In the genomic region with DNA sequence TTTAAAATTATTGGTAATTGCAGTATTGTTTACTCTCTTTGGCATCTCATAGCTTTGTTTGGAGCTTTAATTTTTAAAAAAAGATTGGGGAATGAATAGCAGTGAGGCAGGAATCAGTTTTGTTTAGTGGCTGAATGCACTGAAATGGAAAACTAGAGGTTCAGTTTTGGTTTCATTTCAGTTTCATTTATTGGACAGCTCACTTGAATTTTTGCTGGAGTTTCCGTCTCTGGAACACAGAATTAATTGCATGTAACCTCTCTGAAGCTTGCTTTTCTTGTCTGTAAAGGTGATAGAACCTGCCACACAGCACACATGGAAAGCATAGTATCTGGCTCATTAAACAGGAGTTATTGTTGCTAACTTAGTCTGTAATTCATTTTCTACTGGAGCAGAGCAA, we compare ENCODE assay signal across 17 cellular contexts. TPM values are rescaled to one million over a fixed set of nuclear protein-coding genes. Genes with fewer than 3 reads are reported as not detected.
DNase-seq lines count a peak whose midpoint lies in the region; ATAC-seq and TF ChIP-seq lines count a peak whose summit lies in the region.
"Had no signal": no experiment of that assay in that cellular context is flagged by ENCODE, and none has a peak within 500 bp of the region (broad histone marks: within the 10 kb centered on the region; RNA-seq: fewer than 3 reads in every experiment).

No MANE protein-coding gene starts in this region.

- ATAC-seq in GM19043 (IDR thresholded peaks at IDR 0.05; ENCODE audit: low read depth, unreplicated experiment) (peak; percentile 60), HG02852 (IDR thresholded peaks at IDR 0.05; ENCODE audit: unreplicated experiment) (no peak)
- ATAC-seq: gastrocnemius medialis, Right ventricle myocardium inferior had no signal

- no peak for TF ChIP-seq CTCF in MM.1S (IDR thresholded peaks at IDR 0.05; ENCODE audit: low read length)
- no peak for TF ChIP-seq CTCF in glutamatergic neuron (IDR thresholded peaks at IDR 0.05; ENCODE audit: partially characterized antibody, unreplicated experiment)
- no peak for TF ChIP-seq CTCF in progenitor cell of endocrine pancreas (IDR thresholded peaks at IDR 0.05; ENCODE audit: unreplicated experiment)

- no peak overlapping the region for H2AFZ ChIP-seq in MM.1S (ENCODE audit: low read length)
- H2AFZ ChIP-seq: GM23248 had no signal

- no peak overlapping the region for H3K4me3 ChIP-seq in MM.1S (ENCODE audit: low read length)
- H3K4me3 ChIP-seq: adrenal gland, gastrocnemius medialis, GM23248, thoracic aorta had no signal

- DNase-seq in ACHN (peak; percentile 42), MM.1S (peak; percentile 63), glutamatergic neuron (no peak), iPS-NIHi7 (ENCODE audit: extremely low spot score) (no peak), progenitor cell of endocrine pancreas (ENCODE audit: low spot score, unreplicated experiment) (no peak)
- no peak for DNase-seq in activated CD4-positive, alpha-beta T cell treated with anti-CD3 and anti-CD28 coated beads for 1 hour
- DNase-seq: activated CD4-positive, alpha-beta T cell treated with anti-CD3 and anti-CD28 coated beads for 48 hours; activated effector memory CD4-positive, alpha-beta T cell treated with anti-CD3 and anti-CD28 coated beads, Interleukin-2, amount 50 U/mL, for 16 hours; adrenal gland; gastrocnemius medialis; GM23248 had no signal

- no peaks in the 10 kb centered on the region for H3K79me2 ChIP-seq in MM.1S (ENCODE audit: low read length)

- H3K36me3 ChIP-seq in MM.1S (replicated peaks; ENCODE audit: insufficient read depth, low read length): no peaks in the 10 kb centered on the region
- H3K36me3 ChIP-seq: adrenal gland, gastrocnemius medialis, thoracic aorta had no signal

- H3F3A ChIP-seq in MM.1S (ENCODE audit: insufficient read depth, low read length): peaks cover 2% of the 10 kb centered on the region; the same call in 1 of the 2 replicates

- no peaks in the 10 kb centered on the region for H4K20me1 ChIP-seq in MM.1S (ENCODE audit: insufficient read depth, low read length)

- H3K4me1 Mint-ChIP-seq in glutamatergic neuron (ENCODE audit: low read depth, unreplicated experiment): peaks cover 16% of the 10 kb centered on the region
- H3K4me1 Mint-ChIP-seq in progenitor cell of endocrine pancreas (ENCODE audit: low read depth): peaks cover 4% of the 10 kb centered on the region

- H3K4me1 ChIP-seq in MM.1S (ENCODE audit: low read length): no peaks in the 10 kb centered on the region
- H3K4me1 ChIP-seq: adrenal gland, gastrocnemius medialis had no signal

- no peak overlapping the region for H3K27ac ChIP-seq in MM.1S (ENCODE audit: low read length)
- H3K27ac ChIP-seq: adrenal gland, gastrocnemius medialis, GM23248, thoracic aorta had no signal

- H3K4me3 Mint-ChIP-seq in glutamatergic neuron (ENCODE audit: unreplicated experiment) (no peak overlapping the region), progenitor cell of endocrine pancreas (ENCODE audit: low read depth) (no peak overlapping the region)
- H3K4me3 Mint-ChIP-seq: dendritic cell treated with granulocyte-macrophage colony-stimulating factor and Interleukin-4, amounts not matched to agents 40 ng/mL and 50 ng/mL, for 4 days had no signal

- peaks cover 17% of the 10 kb centered on the region for H3K27me3 ChIP-seq in MM.1S (replicated peaks; ENCODE audit: insufficient read depth, low read length)

- H3K9me3 Mint-ChIP-seq in glutamatergic neuron (ENCODE audit: unreplicated experiment) (peaks cover 2% of the 10 kb centered on the region), progenitor cell of endocrine pancreas (ENCODE audit: low read depth) (no peaks in the 10 kb centered on the region)
- H3K9me3 Mint-ChIP-seq: dendritic cell treated with granulocyte-macrophage colony-stimulating factor and Interleukin-4, amounts not matched to agents 40 ng/mL and 50 ng/mL, for 4 days had no signal

- H3K9ac ChIP-seq in MM.1S (ENCODE audit: low read length): no peak overlapping the region
- H3K9ac ChIP-seq: GM23248 had no signal

- H3K27me3 Mint-ChIP-seq in glutamatergic neuron (ENCODE audit: unreplicated experiment) (peaks cover 8% of the 10 kb centered on the region), progenitor cell of endocrine pancreas (peaks cover 75% of the 10 kb centered on the region)

- H3K36me3 Mint-ChIP-seq in glutamatergic neuron (ENCODE audit: unreplicated experiment): peaks cover 4% of the 10 kb centered on the region
- no peaks in the 10 kb centered on the region for H3K36me3 Mint-ChIP-seq in progenitor cell of endocrine pancreas (ENCODE audit: insufficient read depth)

- H3K27ac Mint-ChIP-seq in glutamatergic neuron (ENCODE audit: unreplicated experiment) (peak overlapping the region; percentile 21), progenitor cell of endocrine pancreas (no peak overlapping the region)
- H3K27ac Mint-ChIP-seq: dendritic cell treated with granulocyte-macrophage colony-stimulating factor and Interleukin-4, amounts not matched to agents 40 ng/mL and 50 ng/mL, for 4 days had no signal

- no peaks in the 10 kb centered on the region for H3K9me2 ChIP-seq in MM.1S (replicated peaks; ENCODE audit: insufficient read depth, low read length)

- in situ Hi-C loops in ACHN (cut with HindIII; ENCODE audit: low pct_ligation_motif_present, low pct_unique_long_range_greater_than_20kb, low sequenced_read_pairs): no loop called here

- H3K4me2 ChIP-seq in MM.1S (ENCODE audit: low read depth, low read length): peak overlapping the region; percentile 42; the same call in 1 of the 2 replicates

- H3K9me3 ChIP-seq in MM.1S (replicated peaks; ENCODE audit: insufficient read depth, low read length): no peaks in the 10 kb centered on the region
- H3K9me3 ChIP-seq: adrenal gland, gastrocnemius medialis, thoracic aorta had no signal

RNA-seq across cellular contexts. Expression of gene GRM8, which starts 7.2 kb away (rescaled TPM):
- total RNA-seq in glutamatergic neuron (ENCODE audit: unreplicated experiment): 7.8 TPM
- total RNA-seq in progenitor cell of endocrine pancreas: 4.2 and 4.5 TPM in 2 replicates
- total RNA-seq: gastrocnemius medialis, GM23248, NCI-H460, thoracic aorta had no signal

Comparison
In these comparisons a context has a peak if more than half of its experiments do, and no peak if none do; other contexts are left out.
1. DNase-seq: peak in ACHN (single experiment) and MM.1S (single experiment); none in glutamatergic neuron (single experiment), iPS-NIHi7 (single experiment), activated CD4-positive, alpha-beta T cell treated with anti-CD3 and anti-CD28 coated beads for 1 hour (single experiment) and progenitor cell of endocrine pancreas (single experiment).